17 cellular contexts compared by ENCODE assay signal in the genomic region with DNA sequence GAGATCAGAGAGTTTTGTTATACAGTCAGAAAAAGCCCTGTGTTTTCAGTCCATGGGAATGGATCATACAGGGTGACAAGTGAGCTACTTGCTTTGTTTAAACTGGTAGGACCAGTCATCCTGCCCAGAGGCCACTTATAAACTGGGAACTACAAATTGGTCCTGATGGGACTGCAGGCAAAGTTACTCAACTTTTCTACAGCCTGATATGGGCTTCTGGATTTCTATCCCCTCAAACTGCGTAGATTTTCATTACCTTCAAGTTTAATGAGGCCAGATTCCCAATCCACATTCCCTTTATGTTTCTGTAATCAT.
A peak's percentile ranks its signal among the peaks of the same experiment; 100 is the strongest.
DNase-seq lines count a peak whose midpoint lies in the region; ATAC-seq and TF ChIP-seq lines count a peak whose summit lies in the region.
"Had no signal": no experiment of that assay in that cellular context is flagged by ENCODE, and none has a peak within 500 bp of the region (broad histone marks: within the 10 kb centered on the region; RNA-seq: fewer than 3 reads in every experiment).

No MANE protein-coding gene starts in this region.

- no peak overlapping the region for H3K27ac Mint-ChIP-seq in activated CD8-positive, alpha-beta memory T cell treated with anti-CD3 and anti-CD28 coated beads, Interleukin-2, amount 10 ng/mL, durations not matched to agents 7 days and 5 days
- H3K27ac Mint-ChIP-seq: CD8-positive, alpha-beta T cell had no signal

- no peak for ATAC-seq in body of pancreas
- ATAC-seq in GM18498 (IDR thresholded peaks at IDR 0.05; ENCODE audit: unreplicated experiment): no peak
- no peak for ATAC-seq in activated CD8-positive, alpha-beta memory T cell treated with anti-CD3 and anti-CD28 coated beads, Interleukin-2, amount 10 ng/mL, durations not matched to agents 7 days and 5 days
- ATAC-seq: A549; CD8-positive, alpha-beta T cell; GM12878 had no signal

- peaks cover 3% of the 10 kb centered on the region for H3K9me3 Mint-ChIP-seq in activated CD8-positive, alpha-beta memory T cell treated with anti-CD3 and anti-CD28 coated beads, Interleukin-2, amount 10 ng/mL, durations not matched to agents 7 days and 5 days (ENCODE audit: low read depth)

- DNase-seq in LNCaP clone FGC (ENCODE audit: low read depth): peak; percentile 63
- peak; percentile 10 for DNase-seq in esophagus muscularis mucosa (ENCODE audit: extremely low spot score)
- DNase-seq in body of pancreas: no peak
- no peak for DNase-seq in activated CD8-positive, alpha-beta memory T cell treated with anti-CD3 and anti-CD28 coated beads, Interleukin-2, amount 10 ng/mL, durations not matched to agents 7 days and 5 days
- DNase-seq: AML-193; Calu3; CD8-positive, alpha-beta T cell; DMS79 treated with DMSO at 0.1 percent for 48 hours; EL; GM23248 had no signal

- TF ChIP-seq POLR2A in esophagus muscularis mucosa (IDR thresholded peaks at IDR 0.05; ENCODE audit: low read depth): no peak
- TF ChIP-seq POLR2A in body of pancreas (IDR thresholded peaks at IDR 0.05): no peak

- TF ChIP-seq EP300 in esophagus muscularis mucosa (IDR thresholded peaks at IDR 0.05): no peak

- intact Hi-C loops in esophagus muscularis mucosa (cut with DNase I) (no loop called here), body of pancreas (cut with DNase I) (no loop called here)

- H3K4me1 Mint-ChIP-seq in activated CD8-positive, alpha-beta memory T cell treated with anti-CD3 and anti-CD28 coated beads, Interleukin-2, amount 10 ng/mL, durations not matched to agents 7 days and 5 days: peaks cover 6% of the 10 kb centered on the region

- H3K27me3 Mint-ChIP-seq in activated CD8-positive, alpha-beta memory T cell treated with anti-CD3 and anti-CD28 coated beads, Interleukin-2, amount 10 ng/mL, durations not matched to agents 7 days and 5 days: no peaks in the 10 kb centered on the region

- H3K4me3 Mint-ChIP-seq in activated CD8-positive, alpha-beta memory T cell treated with anti-CD3 and anti-CD28 coated beads, Interleukin-2, amount 10 ng/mL, durations not matched to agents 7 days and 5 days: no peak overlapping the region
- H3K4me3 Mint-ChIP-seq: CD8-positive, alpha-beta T cell had no signal

- no peaks in the 10 kb centered on the region for H3K9me3 ChIP-seq in esophagus muscularis mucosa
- H3K9me3 ChIP-seq in body of pancreas: no peaks in the 10 kb centered on the region
- H3K9me3 ChIP-seq: HAP-1 had no signal

- WGBS in esophagus muscularis mucosa: 100% methylated on average over 1 of the region's 1 CpG
- WGBS in body of pancreas, 2 donors: 95 to 100% methylated on average over 1 of the region's 1 CpG

- H3K27me3 ChIP-seq in esophagus muscularis mucosa: no peaks in the 10 kb centered on the region
- no peaks in the 10 kb centered on the region for H3K27me3 ChIP-seq in body of pancreas
- H3K27me3 ChIP-seq: BLaER1 had no signal

- H3K4me1 ChIP-seq in esophagus muscularis mucosa (no peaks in the 10 kb centered on the region), body of pancreas (no peaks in the 10 kb centered on the region)
- H3K4me1 ChIP-seq: A549, BLaER1 had no signal

- H3K36me3 Mint-ChIP-seq in activated CD8-positive, alpha-beta memory T cell treated with anti-CD3 and anti-CD28 coated beads, Interleukin-2, amount 10 ng/mL, durations not matched to agents 7 days and 5 days: peaks cover 67% of the 10 kb centered on the region

- H3K36me3 ChIP-seq in esophagus muscularis mucosa: peaks cover 30 to 95% (median 65%) of the 10 kb centered on the region in 4 donors
- peaks cover 0 to 3% of the 10 kb centered on the region in 2 donors for H3K36me3 ChIP-seq in body of pancreas (replicated peaks in 1 of 2; ENCODE audit: insufficient read depth in 1 of 2, low read depth in 2 of 2)

- H3K4me3 ChIP-seq in LNCaP clone FGC (ENCODE audit: low read depth, low read length) (peak overlapping the region; percentile 21; the same call in 1 of the 2 replicates), esophagus muscularis mucosa (no peak overlapping the region), body of pancreas (no peak overlapping the region)
- H3K4me3 ChIP-seq: A549, BLaER1, GM12878, GM23248, HAP-1 had no signal

- TF ChIP-seq CTCF in C4-2B (conservative IDR thresholded peaks at IDR 0.05): no peak
- TF ChIP-seq CTCF in LNCaP clone FGC (IDR thresholded peaks at IDR 0.05; ENCODE audit: control insufficient read depth, extremely low read depth, insufficient read depth): no peak
- no peak for TF ChIP-seq CTCF in esophagus muscularis mucosa (IDR thresholded peaks at IDR 0.05)
- TF ChIP-seq CTCF in body of pancreas (IDR thresholded peaks at IDR 0.05): no peak

- H3K27ac ChIP-seq in C4-2B (peak overlapping the region; percentile 32), esophagus muscularis mucosa (replicated peaks in 1 of 4) (no peak overlapping the region), body of pancreas (no peak overlapping the region)
- H3K27ac ChIP-seq: A549, BLaER1, GM23248, HL-60 had no signal

- CTCF ChIA-PET in activated CD8-positive, alpha-beta memory T cell treated with anti-CD3 and anti-CD28 coated beads, Interleukin-2, amount 10 ng/mL, durations not matched to agents 7 days and 5 days (lab: Charles Lee): interaction anchor here (0.9 to 1.1 kb wide), 2 partner anchors 12 to 18 kb away, joined by 3 read pairs; no protein-coding TSS in a partner anchor

Comparison
In these comparisons a context has a peak if more than half of its experiments do, and no peak if none do; other contexts are left out.
1. DNase-seq: peak in LNCaP clone FGC (single experiment) and esophagus muscularis mucosa (single experiment); none in body of pancreas (0 of 4) and activated CD8-positive, alpha-beta memory T cell treated with anti-CD3 and anti-CD28 coated beads, Interleukin-2, amount 10 ng/mL, durations not matched to agents 7 days and 5 days (single experiment).